Comparison of ENCODE assay signal across 8 cellular contexts in the genomic region with DNA sequence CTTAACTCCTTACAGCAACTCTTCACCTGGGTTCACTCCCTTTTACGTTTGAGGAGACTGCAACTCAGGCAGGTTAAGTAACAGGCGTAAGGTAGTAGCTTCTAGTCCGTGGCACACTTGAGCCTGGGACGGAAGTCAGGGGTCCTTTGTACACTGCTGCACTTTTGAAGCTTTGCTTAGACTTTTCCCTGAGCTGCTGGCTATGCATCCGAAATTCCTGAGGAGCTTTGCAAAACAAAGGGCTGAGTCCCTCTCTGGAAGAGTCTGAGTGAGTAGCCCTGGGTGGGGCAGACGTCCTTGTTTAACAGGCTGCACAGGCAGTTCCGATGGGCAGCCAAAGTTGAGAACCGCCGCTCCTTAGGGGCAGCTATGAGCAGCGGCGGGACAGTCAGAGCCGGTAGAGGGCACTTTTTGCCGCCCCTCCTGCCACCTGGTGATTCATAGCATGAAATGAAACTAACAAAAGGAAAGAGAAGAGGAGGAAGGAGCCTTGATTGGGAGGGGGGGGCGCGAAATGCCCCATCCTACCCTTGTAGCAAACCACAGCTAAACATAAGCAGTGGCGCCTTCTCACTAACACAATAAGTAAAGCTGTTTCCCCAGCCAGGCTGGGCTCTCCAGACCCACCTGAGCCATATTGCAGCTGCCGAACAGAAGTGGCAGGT. TPM values are rescaled to one million over a fixed set of nuclear protein-coding genes. Genes with fewer than 3 reads are reported as not detected.
DNase-seq lines count a peak whose midpoint lies in the region; ATAC-seq and TF ChIP-seq lines count a peak whose summit lies in the region.

No MANE protein-coding gene starts in this region.

- POLR2A ChIA-PET in activated B cell treated with CpG ODN at 0.5 μM for 24 hours (lab: Charles Lee), result interaction anchor here (0.5 to 9.3 kb wide), 22 partner anchors 8 to 446 kb away, joined by 3 to 191 read pairs (median 7); a partner anchor contains a TSS

- peak; percentile 55 for DNase-seq in DMS 273 (lab: John Stamatoyannopoulos, UW; ENCODE audit: unreplicated experiment)
- peak; percentile 80 for DNase-seq in KG1 (lab: John Stamatoyannopoulos, UW)
- DNase-seq in activated B cell treated with CpG ODN at 0.5 μM for 24 hours, result peak; percentile 68
- peak; percentile 44 to 63 for DNase-seq in central memory CD8-positive, alpha-beta T cell (ENCODE audit: low spot score in 2 of 2)
- DNase-seq in left kidney (ENCODE audit: low read depth, low spot score), result peak; percentile 83
- peak; percentile 63 to 71 for DNase-seq in stimulated activated CD4-positive, alpha-beta T cell treated with anti-CD3 and anti-CD28 coated beads, Interleukin-4, amount 100 ng/mL, for 4 hours
- DNase-seq in middle frontal gyrus (ENCODE audit: extremely low spot score, low spot score), result no peak

- H3K9me3 Mint-ChIP-seq in activated B cell treated with CpG ODN at 0.5 μM for 24 hours, result no peaks in the 10 kb centered on the region
- H3K9me3 Mint-ChIP-seq in central memory CD8-positive, alpha-beta T cell, result no peaks in the 10 kb centered on the region

- peak overlapping the region; percentile 95 for H3K27ac Mint-ChIP-seq in activated B cell treated with CpG ODN at 0.5 μM for 24 hours
- peak overlapping the region; percentile 79 for H3K27ac Mint-ChIP-seq in central memory CD8-positive, alpha-beta T cell (ENCODE audit: low read depth)

- no peaks in the 10 kb centered on the region for H3K27me3 Mint-ChIP-seq in activated B cell treated with CpG ODN at 0.5 μM for 24 hours
- H3K27me3 Mint-ChIP-seq in central memory CD8-positive, alpha-beta T cell, result no peaks in the 10 kb centered on the region

- no peak for TF ChIP-seq CTCF in activated B cell treated with CpG ODN at 0.5 μM for 24 hours (IDR thresholded peaks at IDR 0.05)

- peak overlapping the region; percentile 98 for H3K4me3 Mint-ChIP-seq in activated B cell treated with CpG ODN at 0.5 μM for 24 hours
- peak overlapping the region; percentile 95 for H3K4me3 Mint-ChIP-seq in central memory CD8-positive, alpha-beta T cell

- peak; percentile 50 for ATAC-seq in GM21390 (IDR thresholded peaks at IDR 0.05; ENCODE audit: unreplicated experiment)
- ATAC-seq in activated B cell treated with CpG ODN at 0.5 μM for 24 hours (ENCODE audit: low read depth), result peak; percentile 63
- peak; percentile 52 for ATAC-seq in central memory CD8-positive, alpha-beta T cell (replicated peaks; ENCODE audit: extremely low read depth, poor library complexity, severe bottlenecking)

- intact Hi-C loops in activated B cell treated with CpG ODN at 0.5 μM for 24 hours (cut with micrococcal nuclease), result loop anchor here (1.0 to 5.0 kb wide), 11 partner anchors 9 to 272 kb away; a partner anchor contains a TSS

- CTCF ChIA-PET in activated B cell treated with CpG ODN at 0.5 μM for 24 hours (lab: Charles Lee), result interaction anchor here (0.6 to 2.6 kb wide), 28 partner anchors 8 to 567 kb away, joined by 3 to 38 read pairs (median 5); a partner anchor contains a TSS

- H3K4me1 Mint-ChIP-seq in activated B cell treated with CpG ODN at 0.5 μM for 24 hours, result peaks cover 87% of the 10 kb centered on the region
- H3K4me1 Mint-ChIP-seq in central memory CD8-positive, alpha-beta T cell, result peaks cover 57% of the 10 kb centered on the region

- H3K36me3 Mint-ChIP-seq in activated B cell treated with CpG ODN at 0.5 μM for 24 hours (ENCODE audit: low read depth), result peaks cover 37% of the 10 kb centered on the region
- peaks cover 24% of the 10 kb centered on the region for H3K36me3 Mint-ChIP-seq in central memory CD8-positive, alpha-beta T cell (ENCODE audit: insufficient read depth)

RNA-seq across cellular contexts. Expression of a gene that starts 1.4 kb away (rescaled TPM):
- 117 and 121 TPM in 2 replicates for total RNA-seq in activated B cell treated with CpG ODN at 0.5 μM for 24 hours

RNA-seq across cellular contexts. Expression of a gene that starts 8.9 kb away (rescaled TPM):
- 8.2 and 8.7 TPM in 2 replicates for total RNA-seq in activated B cell treated with CpG ODN at 0.5 μM for 24 hours

RNA-seq across cellular contexts. Expression of a gene that starts 9.0 kb away (rescaled TPM):
- total RNA-seq in activated B cell treated with CpG ODN at 0.5 μM for 24 hours, result 143 and 164 TPM in 2 replicates

RNA-seq across cellular contexts. Expression of a gene that starts 36.6 kb away (rescaled TPM):
- 76.4 and 77.8 TPM in 2 replicates for total RNA-seq in activated B cell treated with CpG ODN at 0.5 μM for 24 hours

RNA-seq across cellular contexts. Expression of a gene that starts 48.0 kb away (rescaled TPM):
- total RNA-seq in activated B cell treated with CpG ODN at 0.5 μM for 24 hours, result not detected in 2 replicates
